Comparison of ENCODE assay signal across 8 cellular contexts in the genomic region with DNA sequence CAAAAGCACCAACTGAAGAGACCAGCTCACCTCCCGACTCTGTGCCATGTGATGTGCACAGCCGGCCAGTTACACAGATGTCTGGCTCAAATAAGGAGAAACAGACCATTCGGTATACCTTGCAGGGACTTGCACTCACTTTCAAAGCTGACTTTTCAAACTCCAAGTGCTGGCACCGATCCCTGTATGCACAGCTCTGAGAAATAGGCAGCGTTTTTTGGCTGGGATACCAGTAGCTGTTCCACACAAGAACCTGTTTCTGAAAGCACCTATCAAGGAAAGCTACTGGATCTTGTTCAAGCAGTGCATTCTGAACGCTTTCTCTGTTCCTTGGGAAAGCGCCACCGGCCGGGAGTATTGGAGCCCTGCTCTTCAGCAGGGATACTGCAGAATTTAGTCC.
"Had no signal": no experiment of that assay in that cellular context is flagged by ENCODE, and none has a peak within 500 bp of the region (broad histone marks: within the 10 kb centered on the region; RNA-seq: fewer than 3 reads in every experiment).

No MANE protein-coding gene starts in this region.

- H2AFZ ChIP-seq: GM23338 had no signal

- FAIRE-seq: H1, H54, HTR-8/SVneo had no signal

- ATAC-seq: GM23338, HCT116 had no signal

- H3K4me3 ChIP-seq: GM23338 had no signal

- DNase-seq: H9, HFFc6, IMR-90 had no signal

- H3K4me2 ChIP-seq: GM23338 had no signal
